Comparison of ENCODE assay signal across 8 cellular contexts in genomic region chr9:93096131-93096802, GRCh38. TPM values are rescaled to one million over a fixed set of nuclear protein-coding genes. Genes with fewer than 3 reads are reported as not detected.
DNase-seq lines count a peak whose midpoint lies in the region; ATAC-seq, FAIRE-seq and TF ChIP-seq lines count a peak whose summit lies in the region.

A gene with protein sequence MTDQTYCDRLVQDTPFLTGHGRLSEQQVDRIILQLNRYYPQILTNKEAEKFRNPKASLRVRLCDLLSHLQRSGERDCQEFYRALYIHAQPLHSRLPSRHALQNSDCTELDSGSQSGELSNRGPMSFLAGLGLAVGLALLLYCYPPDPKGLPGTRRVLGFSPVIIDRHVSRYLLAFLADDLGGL (plus strand): TSS chr9:93096217. CDS start chr9:93096346, 129 bp downstream.

- DNase-seq in AG04449 (ENCODE audit: low read depth, low spot score) (no peak), bronchial epithelial cell (ENCODE audit: low read depth) (peak; percentile 25), islet precursor cell (peak; percentile 71), small intestine (peak; percentile 61), OCI-M1 (lab: John Stamatoyannopoulos, UW) (no peak)

- H3F3A ChIP-seq in SU-DHL-6 (ENCODE audit: insufficient read depth): peaks cover 18% of the 10 kb centered on the region

- no peaks in the 10 kb centered on the region for H3K79me2 ChIP-seq in SU-DHL-6 (ENCODE audit: insufficient read depth, low read length)

- WGBS in small intestine, 3 donors: 0% methylated on average over 30 to 65 of the region's 65 CpGs

- H3K27me3 ChIP-seq in SU-DHL-6 (ENCODE audit: low read length) (no peaks in the 10 kb centered on the region), bronchial epithelial cell (ENCODE audit: control insufficient read depth, insufficient read depth, low read length) (no peaks in the 10 kb centered on the region), small intestine (ENCODE audit: control insufficient read depth in 2 of 2, insufficient read depth in 2 of 2, low read length in 2 of 2) (no peaks in the 10 kb centered on the region)

- H3K36me3 ChIP-seq in SU-DHL-6 (ENCODE audit: low read length): no peaks in the 10 kb centered on the region
- peaks cover 2% of the 10 kb centered on the region for H3K36me3 ChIP-seq in bronchial epithelial cell (ENCODE audit: control insufficient read depth, insufficient read depth, low read length)
- no peaks in the 10 kb centered on the region for H3K36me3 ChIP-seq in small intestine (ENCODE audit: control insufficient read depth in 2 of 2, insufficient read depth in 2 of 2, low read length in 2 of 2)

- no peak for TF ChIP-seq CTCF in AG04449 (IDR thresholded peaks at IDR 0.05; ENCODE audit: insufficient read depth, low read length, missing control alignments)
- no peak for TF ChIP-seq CTCF in SU-DHL-6 (IDR thresholded peaks at IDR 0.05; ENCODE audit: insufficient read depth, low read length, poor library complexity, severe bottlenecking)
- no peak for TF ChIP-seq CTCF in bronchial epithelial cell (IDR thresholded peaks at IDR 0.05; ENCODE audit: insufficient read depth, low read length, severe bottlenecking)

- H3K4me1 ChIP-seq in small intestine (ENCODE audit: control insufficient read depth in 2 of 2, insufficient read depth in 1 of 2, low read depth in 1 of 2, low read length in 1 of 2): peaks cover 10 to 16% of the 10 kb centered on the region in 2 donors

- FAIRE-seq in bronchial epithelial cell (lab: Jason Lieb, UNC): no peak
- no peak for FAIRE-seq in small intestine (lab: Jason Lieb, UNC)

- CTCF ChIA-PET in AG04449 (lab: Yijun Ruan, JAX): interaction anchor here (2.6 to 4.7 kb wide), 2 partner anchors 11 to 14 kb away, joined by 11 to 43 read pairs; no protein-coding TSS in a partner anchor

- no peaks in the 10 kb centered on the region for H3K9me2 ChIP-seq in SU-DHL-6 (replicated peaks; ENCODE audit: insufficient read depth, low read length)

- H4K20me1 ChIP-seq in SU-DHL-6 (ENCODE audit: low read depth, low read length): no peaks in the 10 kb centered on the region

- H3K9me3 ChIP-seq in SU-DHL-6 (ENCODE audit: insufficient read depth, low read length): no peaks in the 10 kb centered on the region
- no peaks in the 10 kb centered on the region for H3K9me3 ChIP-seq in small intestine (ENCODE audit: control insufficient read depth, low read depth)

- H3K27ac ChIP-seq in SU-DHL-6 (ENCODE audit: low read depth, low read length) (peak within 1 kb of the TSS; percentile 69), small intestine (ENCODE audit: low read depth in 1 of 2, low read length in 1 of 2) (peak within 1 kb of the TSS; percentile 98)

- H2AFZ ChIP-seq in SU-DHL-6 (ENCODE audit: low read depth, low read length, severe bottlenecking): peak within 1 kb of the TSS; percentile 97

- ATAC-seq in GM18867 (IDR thresholded peaks at IDR 0.05; ENCODE audit: unreplicated experiment): peak; percentile 15
- ATAC-seq in HG03135 (IDR thresholded peaks at IDR 0.05; ENCODE audit: unreplicated experiment): peak; percentile 19

- H3K4me2 ChIP-seq in SU-DHL-6 (ENCODE audit: low read depth, low read length, poor library complexity, severe bottlenecking): peak within 1 kb of the TSS; percentile 62

- POLR2A ChIA-PET in AG04449 (lab: Yijun Ruan, JAX): interaction anchor here (1.2 to 1.4 kb wide), 3 partner anchors 11 to 38 kb away, joined by 3 to 4 read pairs (median 4); partner anchors contain the start of gene NINJ1

- peak within 1 kb of the TSS; percentile 77 for H3K9ac ChIP-seq in SU-DHL-6 (ENCODE audit: low read length)

- H3K4me3 ChIP-seq in AG04449 (ENCODE audit: low read depth, low read length): peak within 1 kb of the TSS; percentile 77
- H3K4me3 ChIP-seq in SU-DHL-6 (ENCODE audit: insufficient read depth, low read length, poor library complexity, severe bottlenecking): peak within 1 kb of the TSS; percentile 90
- H3K4me3 ChIP-seq in bronchial epithelial cell (ENCODE audit: low read depth, low read length): peak within 1 kb of the TSS; percentile 76
- peak within 1 kb of the TSS; percentile 87 to 93 for H3K4me3 ChIP-seq in small intestine (ENCODE audit: low read depth in 1 of 2, low read length in 2 of 2)

RNA-seq across cellular contexts. Expression of the gene that starts here (rescaled TPM):
- total RNA-seq in bronchial epithelial cell: 43.4 and 47.9 TPM in 2 replicates
- 10 to 100 TPM; 39.3 to 45.6 (median 44.9) TPM for polyA plus RNA-seq in small intestine

Comparison
In these comparisons a context has a peak if more than half of its experiments do, and no peak if none do; other contexts are left out.
1. DNase-seq: peak in bronchial epithelial cell (single experiment), islet precursor cell (single experiment) and small intestine (single experiment); none in AG04449 (single experiment) and OCI-M1 (single experiment).
2. Peak in every context shown above with its lines, with median percentiles within 50 percentile points of each other: H3K4me3 ChIP-seq.